26 cellular contexts compared by ENCODE assay signal in the genomic region with DNA sequence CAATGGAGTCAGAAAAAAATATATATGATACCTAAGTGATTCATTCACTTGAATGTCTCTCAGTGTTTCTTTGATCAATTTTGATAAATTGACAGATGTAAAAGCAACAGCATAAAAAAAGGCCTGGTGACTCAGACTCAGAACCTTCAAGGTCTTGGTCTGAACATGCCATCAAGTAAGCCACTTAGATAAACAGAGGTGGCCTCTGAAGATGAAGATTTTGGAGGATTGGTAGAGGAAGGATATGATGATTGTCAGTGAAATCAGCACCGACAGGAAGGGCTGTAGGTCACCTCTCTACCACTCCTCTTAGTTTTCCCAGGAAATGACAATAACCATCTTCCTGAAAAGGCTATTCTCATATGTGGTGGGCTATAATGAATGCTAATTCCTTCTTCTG.
"Had no signal": no experiment of that assay in that cellular context is flagged by ENCODE, and none has a peak within 500 bp of the region (broad histone marks: within the 10 kb centered on the region; RNA-seq: fewer than 3 reads in every experiment).

No MANE protein-coding gene starts in this region.

- FAIRE-seq: islet of Langerhans, keratinocyte had no signal

- H3K4me3 ChIP-seq: coronary artery, dorsolateral prefrontal cortex, esophagus squamous epithelium, gastrocnemius medialis, heart right ventricle, left lung, lower lobe of right lung, mucosa of descending colon had no signal

- H3K9me3 ChIP-seq: esophagus squamous epithelium, gastrocnemius medialis, left lung, lower lobe of right lung, mucosa of descending colon had no signal

- ATAC-seq: esophagus mucosa; gastrocnemius medialis; heart right ventricle; left cardiac atrium; left lung; left ventricle myocardium superior; lower lobe of right lung; mucosa of descending colon; naive thymus-derived CD8-positive, alpha-beta T cell had no signal

- H3K27me3 ChIP-seq: dorsolateral prefrontal cortex, esophagus squamous epithelium, gastrocnemius medialis, heart right ventricle, left lung had no signal

- H3K4me1 ChIP-seq: esophagus squamous epithelium, gastrocnemius medialis, heart right ventricle, left lung, lower lobe of right lung had no signal

- H3K27ac ChIP-seq: coronary artery, dorsolateral prefrontal cortex, epithelial cell of prostate, esophagus squamous epithelium, gastrocnemius medialis, heart right ventricle, left lung, lower lobe of right lung had no signal

- H3K36me3 ChIP-seq: esophagus squamous epithelium, gastrocnemius medialis, heart right ventricle, left lung, lower lobe of right lung had no signal

- DNase-seq: dermis blood vessel endothelial cell; dorsolateral prefrontal cortex; effector CD4-positive, alpha-beta T cell; effector memory CD4-positive, alpha-beta T cell; erythroblast; esophagus squamous epithelium; foreskin fibroblast; foreskin melanocyte; gastrocnemius medialis; glutamatergic neuron; head of caudate nucleus; heart right ventricle; hippocampal formation; left cardiac atrium; left lung; left ventricle myocardium superior; lower lobe of right lung; mesenchymal stem cell; mucosa of descending colon; naive B cell; naive thymus-derived CD8-positive, alpha-beta T cell had no signal
